1 cellular context compared by ENCODE assay signal in the genomic region with DNA sequence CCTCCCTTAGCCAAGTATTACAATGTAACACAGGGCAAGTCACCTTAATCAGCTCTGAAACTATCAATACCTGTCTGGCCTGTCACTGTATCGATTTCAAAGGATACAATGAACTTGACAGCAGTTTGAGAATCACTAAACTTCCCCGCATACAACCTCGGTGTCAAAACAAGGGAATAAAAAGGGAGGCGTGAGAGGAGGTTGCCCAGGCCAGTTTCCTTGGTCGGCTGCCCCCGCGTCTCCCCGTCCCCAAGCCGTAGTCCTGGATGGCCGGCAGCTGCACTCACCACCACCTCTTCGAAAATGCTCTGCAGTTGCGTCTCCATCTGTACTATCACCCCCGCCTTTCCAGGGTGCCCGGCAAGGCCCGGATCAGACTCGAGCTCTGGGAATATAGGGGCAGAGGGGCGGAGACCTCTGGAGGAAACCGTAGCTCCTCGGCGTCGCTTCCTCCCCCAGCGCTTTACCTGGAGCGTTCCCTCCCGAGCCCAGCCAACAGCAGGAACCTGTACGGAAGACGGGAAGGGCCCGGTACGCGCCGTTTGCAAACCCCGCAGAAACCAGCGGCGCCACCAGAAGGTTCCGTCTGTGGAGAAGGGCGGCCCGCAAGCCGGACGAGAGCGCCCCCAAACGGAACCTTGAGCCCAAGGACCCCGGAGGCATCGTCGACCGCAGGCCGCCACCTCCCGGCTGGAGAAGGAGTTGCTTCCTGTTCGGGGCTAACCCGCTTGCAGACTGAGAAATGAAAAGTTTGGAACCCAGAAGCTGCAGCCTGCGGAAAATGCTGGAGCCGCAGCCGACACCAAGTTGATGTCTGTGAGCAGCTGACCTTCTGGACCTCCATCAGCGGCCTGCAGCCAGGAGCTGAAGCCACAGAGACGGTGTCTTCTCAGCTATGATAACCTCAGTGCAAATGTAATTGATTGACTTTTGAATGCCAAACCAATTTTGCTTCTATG.
TF ChIP-seq lines count a peak whose summit lies in the region.

A gene with protein sequence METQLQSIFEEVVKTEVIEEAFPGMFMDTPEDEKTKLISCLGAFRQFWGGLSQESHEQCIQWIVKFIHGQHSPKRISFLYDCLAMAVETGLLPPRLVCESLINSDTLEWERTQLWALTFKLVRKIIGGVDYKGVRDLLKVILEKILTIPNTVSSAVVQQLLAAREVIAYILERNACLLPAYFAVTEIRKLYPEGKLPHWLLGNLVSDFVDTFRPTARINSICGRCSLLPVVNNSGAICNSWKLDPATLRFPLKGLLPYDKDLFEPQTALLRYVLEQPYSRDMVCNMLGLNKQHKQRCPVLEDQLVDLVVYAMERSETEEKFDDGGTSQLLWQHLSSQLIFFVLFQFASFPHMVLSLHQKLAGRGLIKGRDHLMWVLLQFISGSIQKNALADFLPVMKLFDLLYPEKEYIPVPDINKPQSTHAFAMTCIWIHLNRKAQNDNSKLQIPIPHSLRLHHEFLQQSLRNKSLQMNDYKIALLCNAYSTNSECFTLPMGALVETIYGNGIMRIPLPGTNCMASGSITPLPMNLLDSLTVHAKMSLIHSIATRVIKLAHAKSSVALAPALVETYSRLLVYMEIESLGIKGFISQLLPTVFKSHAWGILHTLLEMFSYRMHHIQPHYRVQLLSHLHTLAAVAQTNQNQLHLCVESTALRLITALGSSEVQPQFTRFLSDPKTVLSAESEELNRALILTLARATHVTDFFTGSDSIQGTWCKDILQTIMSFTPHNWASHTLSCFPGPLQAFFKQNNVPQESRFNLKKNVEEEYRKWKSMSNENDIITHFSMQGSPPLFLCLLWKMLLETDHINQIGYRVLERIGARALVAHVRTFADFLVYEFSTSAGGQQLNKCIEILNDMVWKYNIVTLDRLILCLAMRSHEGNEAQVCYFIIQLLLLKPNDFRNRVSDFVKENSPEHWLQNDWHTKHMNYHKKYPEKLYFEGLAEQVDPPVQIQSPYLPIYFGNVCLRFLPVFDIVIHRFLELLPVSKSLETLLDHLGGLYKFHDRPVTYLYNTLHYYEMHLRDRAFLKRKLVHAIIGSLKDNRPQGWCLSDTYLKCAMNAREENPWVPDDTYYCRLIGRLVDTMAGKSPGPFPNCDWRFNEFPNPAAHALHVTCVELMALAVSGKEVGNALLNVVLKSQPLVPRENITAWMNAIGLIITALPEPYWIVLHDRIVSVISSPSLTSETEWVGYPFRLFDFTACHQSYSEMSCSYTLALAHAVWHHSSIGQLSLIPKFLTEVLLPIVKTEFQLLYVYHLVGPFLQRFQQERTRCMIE (N-terminal part only) (minus strand): TSS at position 519 of the 959 bp plus-strand sequence. CDS start 193 bp downstream, at position 326.

TF ChIP-seq in HepG2, 621 proteins besides CTCF, POLR2A, EP300 and RAD21 (continued from another document and continues in another):
- TF ChIP-seq, protein P1, sequence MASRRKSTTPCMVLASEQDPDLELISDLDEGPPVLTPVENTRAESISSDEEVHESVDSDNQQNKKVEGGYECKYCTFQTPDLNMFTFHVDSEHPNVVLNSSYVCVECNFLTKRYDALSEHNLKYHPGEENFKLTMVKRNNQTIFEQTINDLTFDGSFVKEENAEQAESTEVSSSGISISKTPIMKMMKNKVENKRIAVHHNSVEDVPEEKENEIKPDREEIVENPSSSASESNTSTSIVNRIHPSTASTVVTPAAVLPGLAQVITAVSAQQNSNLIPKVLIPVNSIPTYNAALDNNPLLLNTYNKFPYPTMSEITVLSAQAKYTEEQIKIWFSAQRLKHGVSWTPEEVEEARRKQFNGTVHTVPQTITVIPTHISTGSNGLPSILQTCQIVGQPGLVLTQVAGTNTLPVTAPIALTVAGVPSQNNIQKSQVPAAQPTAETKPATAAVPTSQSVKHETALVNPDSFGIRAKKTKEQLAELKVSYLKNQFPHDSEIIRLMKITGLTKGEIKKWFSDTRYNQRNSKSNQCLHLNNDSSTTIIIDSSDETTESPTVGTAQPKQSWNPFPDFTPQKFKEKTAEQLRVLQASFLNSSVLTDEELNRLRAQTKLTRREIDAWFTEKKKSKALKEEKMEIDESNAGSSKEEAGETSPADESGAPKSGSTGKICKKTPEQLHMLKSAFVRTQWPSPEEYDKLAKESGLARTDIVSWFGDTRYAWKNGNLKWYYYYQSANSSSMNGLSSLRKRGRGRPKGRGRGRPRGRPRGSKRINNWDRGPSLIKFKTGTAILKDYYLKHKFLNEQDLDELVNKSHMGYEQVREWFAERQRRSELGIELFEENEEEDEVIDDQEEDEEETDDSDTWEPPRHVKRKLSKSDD (CRISPR knock-in tag; IDR thresholded peaks at IDR 0.05; ENCODE audit: low read depth), result peak; percentile 86; the same call in 1 of the 2 replicates
- no peak; the same call in 1 of the 2 replicates for TF ChIP-seq HOXA9 (CRISPR knock-in tag; IDR thresholded peaks at IDR 0.05; ENCODE audit: borderline replicate concordance)
- peak; percentile 100 for TF ChIP-seq ZMAT3 (CRISPR knock-in tag; conservative IDR thresholded peaks at IDR 0.05)
- TF ChIP-seq MED13 (CRISPR knock-in tag; IDR thresholded peaks at IDR 0.05), result peak; percentile 96
- peak; percentile 90; the same call in 1 of the 2 replicates for TF ChIP-seq ZNF260 (CRISPR knock-in tag; IDR thresholded peaks at IDR 0.05; ENCODE audit: borderline replicate concordance, low read depth)
- TF ChIP-seq SNAI1 (CRISPR knock-in tag; IDR thresholded peaks at IDR 0.05; ENCODE audit: borderline replicate concordance), result no peak
- TF ChIP-seq NRL (CRISPR knock-in tag; IDR thresholded peaks at IDR 0.05; ENCODE audit: borderline replicate concordance), result peak; percentile 98; the same call in 1 of the 2 replicates
- TF ChIP-seq ZKSCAN8 (CRISPR knock-in tag; IDR thresholded peaks at IDR 0.05; ENCODE audit: borderline replicate concordance), result peak; percentile 99
- TF ChIP-seq, protein P2, sequence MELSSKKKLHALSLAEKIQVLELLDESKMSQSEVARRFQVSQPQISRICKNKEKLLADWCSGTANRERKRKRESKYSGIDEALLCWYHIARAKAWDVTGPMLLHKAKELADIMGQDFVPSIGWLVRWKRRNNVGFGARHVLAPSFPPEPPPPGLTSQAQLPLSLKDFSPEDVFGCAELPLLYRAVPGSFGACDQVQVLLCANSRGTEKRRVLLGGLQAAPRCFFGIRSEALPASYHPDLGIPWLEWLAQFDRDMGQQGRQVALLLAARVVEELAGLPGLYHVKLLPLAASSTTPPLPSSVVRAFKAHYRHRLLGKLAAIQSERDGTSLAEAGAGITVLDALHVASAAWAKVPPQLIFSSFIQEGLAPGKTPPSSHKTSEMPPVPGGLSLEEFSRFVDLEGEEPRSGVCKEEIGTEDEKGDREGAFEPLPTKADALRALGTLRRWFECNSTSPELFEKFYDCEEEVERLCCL (CRISPR knock-in tag; IDR thresholded peaks at IDR 0.05; ENCODE audit: borderline replicate concordance), result peak; percentile 91; the same call in 1 of the 2 replicates
- peak; percentile 97 for TF ChIP-seq MED1 (CRISPR knock-in tag; IDR thresholded peaks at IDR 0.05)
- TF ChIP-seq, protein P3, sequence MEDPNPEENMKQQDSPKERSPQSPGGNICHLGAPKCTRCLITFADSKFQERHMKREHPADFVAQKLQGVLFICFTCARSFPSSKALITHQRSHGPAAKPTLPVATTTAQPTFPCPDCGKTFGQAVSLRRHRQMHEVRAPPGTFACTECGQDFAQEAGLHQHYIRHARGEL (CRISPR knock-in tag; IDR thresholded peaks at IDR 0.05), result peak; percentile 96; the same call in 1 of the 2 replicates
- peak; percentile 92 for TF ChIP-seq FOXO1 (CRISPR knock-in tag; IDR thresholded peaks at IDR 0.05)
- TF ChIP-seq ZNF564 (CRISPR knock-in tag; IDR thresholded peaks at IDR 0.05), result peak; percentile 95; the same call in 1 of the 2 replicates
- TF ChIP-seq, protein P4, sequence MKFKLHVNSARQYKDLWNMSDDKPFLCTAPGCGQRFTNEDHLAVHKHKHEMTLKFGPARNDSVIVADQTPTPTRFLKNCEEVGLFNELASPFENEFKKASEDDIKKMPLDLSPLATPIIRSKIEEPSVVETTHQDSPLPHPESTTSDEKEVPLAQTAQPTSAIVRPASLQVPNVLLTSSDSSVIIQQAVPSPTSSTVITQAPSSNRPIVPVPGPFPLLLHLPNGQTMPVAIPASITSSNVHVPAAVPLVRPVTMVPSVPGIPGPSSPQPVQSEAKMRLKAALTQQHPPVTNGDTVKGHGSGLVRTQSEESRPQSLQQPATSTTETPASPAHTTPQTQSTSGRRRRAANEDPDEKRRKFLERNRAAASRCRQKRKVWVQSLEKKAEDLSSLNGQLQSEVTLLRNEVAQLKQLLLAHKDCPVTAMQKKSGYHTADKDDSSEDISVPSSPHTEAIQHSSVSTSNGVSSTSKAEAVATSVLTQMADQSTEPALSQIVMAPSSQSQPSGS (CRISPR knock-in tag; IDR thresholded peaks at IDR 0.05), result peak; percentile 99
- peak; percentile 99 for TF ChIP-seq CBFB (CRISPR knock-in tag; IDR thresholded peaks at IDR 0.05)
- peak; percentile 96 for TF ChIP-seq ZBTB38 (CRISPR knock-in tag; IDR thresholded peaks at IDR 0.05)
- peak; percentile 99 for TF ChIP-seq ZNF224 (CRISPR knock-in tag; IDR thresholded peaks at IDR 0.05)
- no peak for TF ChIP-seq ARNT (IDR thresholded peaks at IDR 0.05)
- no peak; the same call in 1 of the 2 replicates for TF ChIP-seq MBD4 (IDR thresholded peaks at IDR 0.05; ENCODE audit: borderline replicate concordance, low read length)
- TF ChIP-seq, protein P5, sequence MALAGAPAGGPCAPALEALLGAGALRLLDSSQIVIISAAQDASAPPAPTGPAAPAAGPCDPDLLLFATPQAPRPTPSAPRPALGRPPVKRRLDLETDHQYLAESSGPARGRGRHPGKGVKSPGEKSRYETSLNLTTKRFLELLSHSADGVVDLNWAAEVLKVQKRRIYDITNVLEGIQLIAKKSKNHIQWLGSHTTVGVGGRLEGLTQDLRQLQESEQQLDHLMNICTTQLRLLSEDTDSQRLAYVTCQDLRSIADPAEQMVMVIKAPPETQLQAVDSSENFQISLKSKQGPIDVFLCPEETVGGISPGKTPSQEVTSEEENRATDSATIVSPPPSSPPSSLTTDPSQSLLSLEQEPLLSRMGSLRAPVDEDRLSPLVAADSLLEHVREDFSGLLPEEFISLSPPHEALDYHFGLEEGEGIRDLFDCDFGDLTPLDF (CRISPR knock-in tag; IDR thresholded peaks at IDR 0.05), result peak; percentile 81
- TF ChIP-seq JUND (CRISPR knock-in tag; IDR thresholded peaks at IDR 0.05), result no peak
- TF ChIP-seq TMF1 (CRISPR knock-in tag; IDR thresholded peaks at IDR 0.05; ENCODE audit: low read depth), result peak; percentile 92; the same call in 1 of the 2 replicates
- peak; percentile 100 for TF ChIP-seq KDM4B (CRISPR knock-in tag; IDR thresholded peaks at IDR 0.05)
- TF ChIP-seq, protein P6, sequence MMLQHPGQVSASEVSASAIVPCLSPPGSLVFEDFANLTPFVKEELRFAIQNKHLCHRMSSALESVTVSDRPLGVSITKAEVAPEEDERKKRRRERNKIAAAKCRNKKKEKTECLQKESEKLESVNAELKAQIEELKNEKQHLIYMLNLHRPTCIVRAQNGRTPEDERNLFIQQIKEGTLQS (CRISPR knock-in tag; IDR thresholded peaks at IDR 0.05), result peak; percentile 71
- TF ChIP-seq, protein P7, sequence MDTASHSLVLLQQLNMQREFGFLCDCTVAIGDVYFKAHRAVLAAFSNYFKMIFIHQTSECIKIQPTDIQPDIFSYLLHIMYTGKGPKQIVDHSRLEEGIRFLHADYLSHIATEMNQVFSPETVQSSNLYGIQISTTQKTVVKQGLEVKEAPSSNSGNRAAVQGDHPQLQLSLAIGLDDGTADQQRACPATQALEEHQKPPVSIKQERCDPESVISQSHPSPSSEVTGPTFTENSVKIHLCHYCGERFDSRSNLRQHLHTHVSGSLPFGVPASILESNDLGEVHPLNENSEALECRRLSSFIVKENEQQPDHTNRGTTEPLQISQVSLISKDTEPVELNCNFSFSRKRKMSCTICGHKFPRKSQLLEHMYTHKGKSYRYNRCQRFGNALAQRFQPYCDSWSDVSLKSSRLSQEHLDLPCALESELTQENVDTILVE (CRISPR knock-in tag; IDR thresholded peaks at IDR 0.05), result peak; percentile 98
- TF ChIP-seq ZNF33B (CRISPR knock-in tag; IDR thresholded peaks at IDR 0.05), result peak; percentile 99
- 0 out of 2 replicates have a peak, but pooled peaks have one; percentile 19 for TF ChIP-seq HOXA7 (CRISPR knock-in tag; IDR thresholded peaks at IDR 0.05)
- TF ChIP-seq ZNF383 (CRISPR knock-in tag; IDR thresholded peaks at IDR 0.05; ENCODE audit: borderline replicate concordance), result peak; percentile 100
- peak; percentile 100 for TF ChIP-seq ZNF788 (CRISPR knock-in tag; IDR thresholded peaks at IDR 0.05; ENCODE audit: borderline replicate concordance)
- TF ChIP-seq IKZF4 (CRISPR knock-in tag; IDR thresholded peaks at IDR 0.05; ENCODE audit: borderline replicate concordance, low read depth, not compliant biosample characterization), result peak; percentile 89
- TF ChIP-seq ZFP36L2 (CRISPR knock-in tag; IDR thresholded peaks at IDR 0.05), result peak; percentile 65; the same call in 1 of the 2 replicates
- TF ChIP-seq ZKSCAN5 (CRISPR knock-in tag; IDR thresholded peaks at IDR 0.05), result peak; percentile 77; the same call in 1 of the 2 replicates
- TF ChIP-seq, protein P8, sequence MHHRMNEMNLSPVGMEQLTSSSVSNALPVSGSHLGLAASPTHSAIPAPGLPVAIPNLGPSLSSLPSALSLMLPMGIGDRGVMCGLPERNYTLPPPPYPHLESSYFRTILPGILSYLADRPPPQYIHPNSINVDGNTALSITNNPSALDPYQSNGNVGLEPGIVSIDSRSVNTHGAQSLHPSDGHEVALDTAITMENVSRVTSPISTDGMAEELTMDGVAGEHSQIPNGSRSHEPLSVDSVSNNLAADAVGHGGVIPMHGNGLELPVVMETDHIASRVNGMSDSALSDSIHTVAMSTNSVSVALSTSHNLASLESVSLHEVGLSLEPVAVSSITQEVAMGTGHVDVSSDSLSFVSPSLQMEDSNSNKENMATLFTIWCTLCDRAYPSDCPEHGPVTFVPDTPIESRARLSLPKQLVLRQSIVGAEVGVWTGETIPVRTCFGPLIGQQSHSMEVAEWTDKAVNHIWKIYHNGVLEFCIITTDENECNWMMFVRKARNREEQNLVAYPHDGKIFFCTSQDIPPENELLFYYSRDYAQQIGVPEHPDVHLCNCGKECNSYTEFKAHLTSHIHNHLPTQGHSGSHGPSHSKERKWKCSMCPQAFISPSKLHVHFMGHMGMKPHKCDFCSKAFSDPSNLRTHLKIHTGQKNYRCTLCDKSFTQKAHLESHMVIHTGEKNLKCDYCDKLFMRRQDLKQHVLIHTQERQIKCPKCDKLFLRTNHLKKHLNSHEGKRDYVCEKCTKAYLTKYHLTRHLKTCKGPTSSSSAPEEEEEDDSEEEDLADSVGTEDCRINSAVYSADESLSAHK (CRISPR knock-in tag; IDR thresholded peaks at IDR 0.05; ENCODE audit: borderline replicate concordance), result peak; percentile 92; the same call in 1 of the 2 replicates
- TF ChIP-seq ZNF589 (CRISPR knock-in tag; conservative IDR thresholded peaks at IDR 0.05), result peak; percentile 97
- TF ChIP-seq ZNF891 (CRISPR knock-in tag; IDR thresholded peaks at IDR 0.05), result peak; percentile 99
- TF ChIP-seq, protein P9, sequence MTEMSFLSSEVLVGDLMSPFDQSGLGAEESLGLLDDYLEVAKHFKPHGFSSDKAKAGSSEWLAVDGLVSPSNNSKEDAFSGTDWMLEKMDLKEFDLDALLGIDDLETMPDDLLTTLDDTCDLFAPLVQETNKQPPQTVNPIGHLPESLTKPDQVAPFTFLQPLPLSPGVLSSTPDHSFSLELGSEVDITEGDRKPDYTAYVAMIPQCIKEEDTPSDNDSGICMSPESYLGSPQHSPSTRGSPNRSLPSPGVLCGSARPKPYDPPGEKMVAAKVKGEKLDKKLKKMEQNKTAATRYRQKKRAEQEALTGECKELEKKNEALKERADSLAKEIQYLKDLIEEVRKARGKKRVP (CRISPR knock-in tag; IDR thresholded peaks at IDR 0.05), result peak in 1 of 2 experiments; percentile 84; a peak in 1 of 4 replicates
- peak; percentile 94 for TF ChIP-seq TBP (CRISPR knock-in tag; IDR thresholded peaks at IDR 0.05)
- TF ChIP-seq ZNF713 (CRISPR knock-in tag; IDR thresholded peaks at IDR 0.05), result peak; percentile 100
- peak; percentile 84; the same call in 1 of the 3 replicates for TF ChIP-seq MXI1 (IDR thresholded peaks at IDR 0.05; ENCODE audit: borderline replicate concordance, low read depth, low read length)
- TF ChIP-seq ZNF484 (CRISPR knock-in tag; IDR thresholded peaks at IDR 0.05; ENCODE audit: borderline replicate concordance, low read depth), result 0 out of 2 replicates have a peak, but pooled peaks have one; percentile 70
